Comparison of ENCODE assay signal across 19 cellular contexts in genomic region chr20:33817411-33817810, GRCh38. TPM values are rescaled to one million over a fixed set of nuclear protein-coding genes. Genes with fewer than 3 reads are reported as not detected.
A peak's percentile ranks its signal among the peaks of the same experiment; 100 is the strongest.
DNase-seq lines count a peak whose midpoint lies in the region; ATAC-seq and TF ChIP-seq lines count a peak whose summit lies in the region.
"Had no signal": no experiment of that assay in that cellular context is flagged by ENCODE, and none has a peak within 500 bp of the region (broad histone marks: within the 10 kb centered on the region; RNA-seq: fewer than 3 reads in every experiment).

No MANE protein-coding gene starts in this region.

- CTCF ChIA-PET in CD8-positive, alpha-beta memory T cell (lab: Charles Lee): no interaction called here
- CTCF ChIA-PET in HEK293T (lab: Yijun Ruan, JAX): no interaction called here

- H3K9ac ChIP-seq in OCI-LY1 (ENCODE audit: low read length): no peak overlapping the region
- no peak overlapping the region for H3K9ac ChIP-seq in fibroblast of lung (ENCODE audit: insufficient read depth, low read length)

- no peaks in the 10 kb centered on the region for H3K9me3 ChIP-seq in CD8-positive, alpha-beta memory T cell (ENCODE audit: low read length)
- H3K9me3 ChIP-seq in OCI-LY1 (ENCODE audit: low read length): no peaks in the 10 kb centered on the region
- H3K9me3 ChIP-seq in fibroblast of lung (ENCODE audit: control insufficient read depth, insufficient read depth, low read depth, low read length): no peaks in the 10 kb centered on the region

- H3K79me2 ChIP-seq in OCI-LY1 (ENCODE audit: insufficient read depth, low read length): peaks cover 85% of the 10 kb centered on the region
- H3K79me2 ChIP-seq in fibroblast of lung (ENCODE audit: control insufficient read depth, insufficient read depth, low read length): peaks cover 73% of the 10 kb centered on the region

- H3K4me3 ChIP-seq in CD8-positive, alpha-beta memory T cell (ENCODE audit: low read length): no peak overlapping the region
- H3K4me3 ChIP-seq in OCI-LY1 (ENCODE audit: low read depth, low read length, poor library complexity, severe bottlenecking) (no peak overlapping the region), fibroblast of lung (replicated peaks in 1 of 4; ENCODE audit: control extremely low read depth in 1 of 4, insufficient read depth in 1 of 4, low read depth in 3 of 4, low read length in 4 of 4) (no peak overlapping the region)
- H3K4me3 ChIP-seq: GM23338 had no signal

- no peaks in the 10 kb centered on the region for H3K36me3 ChIP-seq in CD8-positive, alpha-beta memory T cell (ENCODE audit: insufficient read depth, low read length)
- H3K36me3 ChIP-seq in OCI-LY1 (ENCODE audit: insufficient read depth, low read length) (peaks cover 40% of the 10 kb centered on the region), fibroblast of lung (ENCODE audit: control insufficient read depth, insufficient read depth, low read length) (no peaks in the 10 kb centered on the region)

- ATAC-seq in stimulated activated memory B cell treated with anti-CD40 and anti-IgM and Interleukin-4, amounts not matched to agents 10 μg/mL and 1 μg/mL and 100 μg/mL, for 72 hours: no peak
- ATAC-seq in sciatic nerve: no peak
- ATAC-seq: GM23338, HCT116 had no signal

- H3K9me3 Mint-ChIP-seq in CD8-positive, alpha-beta memory T cell: no peaks in the 10 kb centered on the region
- H3K9me3 Mint-ChIP-seq in stimulated activated memory B cell treated with anti-CD40 and anti-IgM and Interleukin-4, amounts not matched to agents 10 μg/mL and 1 μg/mL and 100 μg/mL, for 72 hours: no peaks in the 10 kb centered on the region
- no peaks in the 10 kb centered on the region for H3K9me3 Mint-ChIP-seq in endothelial cell (ENCODE audit: unreplicated experiment)
- H3K9me3 Mint-ChIP-seq: CD4-positive, alpha-beta memory T cell; GM23338 had no signal

- no peaks in the 10 kb centered on the region for H4K20me1 ChIP-seq in OCI-LY1 (ENCODE audit: insufficient read depth, low read length)
- peaks cover 4% of the 10 kb centered on the region for H4K20me1 ChIP-seq in fibroblast of lung (ENCODE audit: control insufficient read depth, extremely low read depth, insufficient read depth, low read length)

- no peak for DNase-seq in CD8-positive, alpha-beta memory T cell
- no peak for DNase-seq in fibroblast of lung (ENCODE audit: low read depth in 2 of 2)
- DNase-seq in endothelial cell (ENCODE audit: low spot score): no peak
- DNase-seq in HEK293T (ENCODE audit: extremely low spot score): no peak
- no peak for DNase-seq in sciatic nerve (ENCODE audit: low spot score)
- DNase-seq: ACHN; AML-193; CD4-positive, alpha-beta memory T cell; DMS79; MV-4-11; NCI-H1417; NCI-H187 treated with DMSO at 0.1 percent for 48 hours; NCI-H446 treated with DMSO at 0.1 percent for 48 hours; RPMI8226 had no signal

- peaks cover 34% of the 10 kb centered on the region for H3K4me1 ChIP-seq in CD8-positive, alpha-beta memory T cell (ENCODE audit: insufficient read depth, low read length)
- H3K4me1 ChIP-seq in OCI-LY1 (ENCODE audit: insufficient read depth, low read length, severe bottlenecking): peaks cover 64% of the 10 kb centered on the region
- no peaks in the 10 kb centered on the region for H3K4me1 ChIP-seq in fibroblast of lung (ENCODE audit: control insufficient read depth, extremely low read depth, insufficient read depth, low read length)

- H3K4me3 Mint-ChIP-seq in CD8-positive, alpha-beta memory T cell: no peak overlapping the region
- H3K4me3 Mint-ChIP-seq in stimulated activated memory B cell treated with anti-CD40 and anti-IgM and Interleukin-4, amounts not matched to agents 10 μg/mL and 1 μg/mL and 100 μg/mL, for 72 hours: no peak overlapping the region
- H3K4me3 Mint-ChIP-seq in endothelial cell (ENCODE audit: unreplicated experiment): no peak overlapping the region
- H3K4me3 Mint-ChIP-seq: CD4-positive, alpha-beta memory T cell; GM23338 had no signal

- POLR2A ChIA-PET in CD8-positive, alpha-beta memory T cell (lab: Charles Lee): no interaction called here
- POLR2A ChIA-PET in HEK293T (lab: Yijun Ruan, JAX): no interaction called here

- intact Hi-C loops in sciatic nerve (cut with DNase I): no loop called here

- H3K27me3 Mint-ChIP-seq in CD8-positive, alpha-beta memory T cell: peaks cover 0 to under 1% of the 10 kb centered on the region in 2 donors
- no peaks in the 10 kb centered on the region for H3K27me3 Mint-ChIP-seq in stimulated activated memory B cell treated with anti-CD40 and anti-IgM and Interleukin-4, amounts not matched to agents 10 μg/mL and 1 μg/mL and 100 μg/mL, for 72 hours
- peaks cover 11% of the 10 kb centered on the region for H3K27me3 Mint-ChIP-seq in endothelial cell (ENCODE audit: unreplicated experiment)
- H3K27me3 Mint-ChIP-seq: CD4-positive, alpha-beta memory T cell had no signal

- H3K36me3 Mint-ChIP-seq in CD8-positive, alpha-beta memory T cell: peaks cover 0 to 44% (median 5%) of the 10 kb centered on the region in 3 donors
- H3K36me3 Mint-ChIP-seq in stimulated activated memory B cell treated with anti-CD40 and anti-IgM and Interleukin-4, amounts not matched to agents 10 μg/mL and 1 μg/mL and 100 μg/mL, for 72 hours: peaks cover 34% of the 10 kb centered on the region
- H3K36me3 Mint-ChIP-seq in endothelial cell (ENCODE audit: low read depth, unreplicated experiment): peaks cover 7% of the 10 kb centered on the region

- 0 out of 2 replicates have a peak overlapping the region, but pooled peaks have one; percentile 18 for H3K4me2 ChIP-seq in OCI-LY1 (ENCODE audit: low read length)
- peak overlapping the region; percentile 18 for H3K4me2 ChIP-seq in fibroblast of lung (ENCODE audit: extremely low read depth, insufficient read depth, low read length)
- H3K4me2 ChIP-seq: GM23338 had no signal

- H3K27ac Mint-ChIP-seq in CD8-positive, alpha-beta memory T cell: peak overlapping the region in 5 of 8 donors; percentile 6 to 59 (median 20)
- H3K27ac Mint-ChIP-seq in stimulated activated memory B cell treated with anti-CD40 and anti-IgM and Interleukin-4, amounts not matched to agents 10 μg/mL and 1 μg/mL and 100 μg/mL, for 72 hours: peak overlapping the region; percentile 42
- no peak overlapping the region for H3K27ac Mint-ChIP-seq in endothelial cell (ENCODE audit: unreplicated experiment)
- H3K27ac Mint-ChIP-seq: GM23338 had no signal

- H3K27me3 ChIP-seq in CD8-positive, alpha-beta memory T cell (ENCODE audit: insufficient read depth, low read length, poor library complexity, severe bottlenecking): no peaks in the 10 kb centered on the region
- H3K27me3 ChIP-seq in OCI-LY1 (ENCODE audit: insufficient read depth, low read length): no peaks in the 10 kb centered on the region
- no peaks in the 10 kb centered on the region for H3K27me3 ChIP-seq in fibroblast of lung (ENCODE audit: control insufficient read depth, insufficient read depth, low read length)

- H3K4me1 Mint-ChIP-seq in CD8-positive, alpha-beta memory T cell: peaks cover 64 to 87% (median 81%) of the 10 kb centered on the region in 3 donors
- peaks cover 84% of the 10 kb centered on the region for H3K4me1 Mint-ChIP-seq in stimulated activated memory B cell treated with anti-CD40 and anti-IgM and Interleukin-4, amounts not matched to agents 10 μg/mL and 1 μg/mL and 100 μg/mL, for 72 hours
- H3K4me1 Mint-ChIP-seq in endothelial cell (ENCODE audit: unreplicated experiment): peaks cover 37% of the 10 kb centered on the region

- H3K9me2 ChIP-seq in OCI-LY1 (ENCODE audit: low read depth, low read length): no peaks in the 10 kb centered on the region

- H2AFZ ChIP-seq in OCI-LY1 (ENCODE audit: low read length) (no peak overlapping the region), fibroblast of lung (ENCODE audit: low read length) (no peak overlapping the region)
- H2AFZ ChIP-seq: GM23338 had no signal

- TF ChIP-seq CTCF in OCI-LY1 (IDR thresholded peaks at IDR 0.05; ENCODE audit: low read length) (no peak), fibroblast of lung (conservative IDR thresholded peaks at IDR 0.05 in 1 of 2, IDR thresholded peaks at IDR 0.05 in 1 of 2; ENCODE audit: low read depth in 1 of 2, low read length in 2 of 2) (no peak), endothelial cell (IDR thresholded peaks at IDR 0.05; ENCODE audit: unreplicated experiment) (no peak)

- H3F3A ChIP-seq in OCI-LY1 (ENCODE audit: insufficient read depth, low read length): no peaks in the 10 kb centered on the region

- H3K27ac ChIP-seq in CD8-positive, alpha-beta memory T cell (ENCODE audit: low read depth, low read length): no peak overlapping the region
- peak overlapping the region; percentile 23 for H3K27ac ChIP-seq in OCI-LY1 (ENCODE audit: low read depth, low read length, poor library complexity, severe bottlenecking)
- no peak overlapping the region for H3K27ac ChIP-seq in fibroblast of lung (ENCODE audit: insufficient read depth, low read length)
- H3K27ac ChIP-seq: HL-60 had no signal

TF ChIP-seq in HEK293T, 16 proteins besides CTCF, POLR2A, EP300 and RAD21 (continues in another document):
- TF ChIP-seq BHLHE40 (IDR thresholded peaks at IDR 0.05; ENCODE audit: borderline replicate concordance) (no peak), HDGF (IDR thresholded peaks at IDR 0.05; ENCODE audit: borderline replicate concordance) (no peak), SP1 (IDR thresholded peaks at IDR 0.05) (no peak), FOXM1 (IDR thresholded peaks at IDR 0.05; ENCODE audit: borderline replicate concordance) (no peak), TARDBP (IDR thresholded peaks at IDR 0.05) (no peak), L3MBTL2 (conservative IDR thresholded peaks at IDR 0.05) (no peak), ELF4 (IDR thresholded peaks at IDR 0.05) (no peak), FOXA1 (IDR thresholded peaks at IDR 0.05) (no peak), ARNT (IDR thresholded peaks at IDR 0.05) (no peak), LEF1 (IDR thresholded peaks at IDR 0.05; ENCODE audit: borderline replicate concordance) (no peak), ZNF384 (IDR thresholded peaks at IDR 0.05) (no peak), PKNOX1 (IDR thresholded peaks at IDR 0.05) (no peak), NFRKB (IDR thresholded peaks at IDR 0.05) (no peak)

RNA-seq across cellular contexts. Expression of gene CHMP4B, which starts 6.3 kb away (rescaled TPM):
- total RNA-seq in CD8-positive, alpha-beta memory T cell: 10 to 100 TPM; 78.3 to 79.9 TPM
- polyA plus RNA-seq in CD8-positive, alpha-beta memory T cell: 5.7 TPM
- total RNA-seq in fibroblast of lung: 26.3 and 26.5 TPM in 2 replicates
- polyA plus RNA-seq in fibroblast of lung: 61.3 and 83.2 TPM in 2 replicates
- polyA plus RNA-seq in fibroblast of lung (2012): 110 and 113 TPM in 2 replicates
- polyA minus RNA-seq in fibroblast of lung (ENCODE audit: low replicate concordance): 17.2 and 23.5 TPM in 2 replicates
- total RNA-seq in endothelial cell (ENCODE audit: unreplicated experiment): 117 TPM
- total RNA-seq in sciatic nerve: 72.8 TPM
